11 cellular contexts compared by ENCODE assay signal in genomic region chr10:74947781-74948401, GRCh38.
DNase-seq lines count a peak whose midpoint lies in the region; TF ChIP-seq lines count a peak whose summit lies in the region.
"Had no signal": no experiment of that assay in that cellular context is flagged by ENCODE, and none has a peak within 500 bp of the region (broad histone marks: within the 10 kb centered on the region; RNA-seq: fewer than 3 reads in every experiment).

No MANE protein-coding gene starts in this region.

- H4K8ac ChIP-seq in trophoblast cell (ENCODE audit: low read depth, low read length): no peak overlapping the region

- H3K4me1 ChIP-seq in trophoblast cell (ENCODE audit: control insufficient read depth in 1 of 2, insufficient read depth in 2 of 2, low read length in 2 of 2): peaks cover 2% of the 10 kb centered on the region in 2 experiments
- no peaks in the 10 kb centered on the region for H3K4me1 ChIP-seq in testis
- no peaks in the 10 kb centered on the region for H3K4me1 ChIP-seq in colonic mucosa

- TF ChIP-seq POLR2A in testis (IDR thresholded peaks at IDR 0.05): no peak

- H3K27ac ChIP-seq in trophoblast cell (ENCODE audit: low read depth, low read length) (no peak overlapping the region), testis (no peak overlapping the region), colonic mucosa (no peak overlapping the region)
- H3K27ac ChIP-seq: epithelial cell of prostate had no signal

- no peak overlapping the region for H3K4me3 Mint-ChIP-seq in activated T-cell treated with anti-CD3 and anti-CD28 coated beads, Interleukin-2, amount 50 U/mL, for 24 hours

- H3K36me3 ChIP-seq in trophoblast cell (ENCODE audit: control insufficient read depth in 1 of 2, insufficient read depth in 2 of 2, low read length in 2 of 2): no peaks in the 10 kb centered on the region
- no peaks in the 10 kb centered on the region for H3K36me3 ChIP-seq in testis (ENCODE audit: low read depth, missing control alignments)
- no peaks in the 10 kb centered on the region for H3K36me3 ChIP-seq in colonic mucosa

- DNase-seq in DMS 273 (lab: John Stamatoyannopoulos, UW; ENCODE audit: unreplicated experiment): peak; percentile 41
- no peak for DNase-seq in DMS 273 treated with DMSO at 0.1 percent for 48 hours (lab: John Stamatoyannopoulos, UW)
- DNase-seq in NCI-H146 treated with DMSO at 0.1 percent for 48 hours (lab: John Stamatoyannopoulos, UW; ENCODE audit: unreplicated experiment): peak; percentile 86
- DNase-seq in SHP77 treated with DMSO at 0.1 percent for 48 hours (lab: John Stamatoyannopoulos, UW): peak; percentile 43
- DNase-seq in trophoblast cell: no peak
- no peak for DNase-seq in activated T-cell treated with anti-CD3 and anti-CD28 coated beads, Interleukin-2, amount 50 U/mL, for 24 hours
- no peak for DNase-seq in testis
- DNase-seq in colonic mucosa: no peak
- DNase-seq: 8988T had no signal

- WGBS in trophoblast cell (ENCODE audit: extremely low coverage, insufficient coverage, insufficient read length): no CpG with 5 or more reads among the region's 1 CpG
- 95 to 100% methylated on average over 1 of the region's 1 CpG for WGBS in testis, 2 donors

- no peak overlapping the region for H3K18ac ChIP-seq in trophoblast cell (ENCODE audit: low read length)

- H3K23ac ChIP-seq in trophoblast cell (ENCODE audit: low read length): no peak overlapping the region

- intact Hi-C loops in testis (cut with DNase I; ENCODE audit: low total_unique reads): no loop called here
- intact Hi-C loops in colonic mucosa (cut with DNase I): no loop called here

- H3K27me3 ChIP-seq in trophoblast cell (ENCODE audit: insufficient read depth, low read length): no peaks in the 10 kb centered on the region
- no peaks in the 10 kb centered on the region for H3K27me3 ChIP-seq in testis
- H3K27me3 ChIP-seq in colonic mucosa: no peaks in the 10 kb centered on the region
- H3K27me3 ChIP-seq: body of pancreas had no signal

- TF ChIP-seq CTCF in testis (IDR thresholded peaks at IDR 0.05): no peak
- no peak for TF ChIP-seq CTCF in colonic mucosa (IDR thresholded peaks at IDR 0.05)

- no peak overlapping the region for H2BK120ac ChIP-seq in trophoblast cell (ENCODE audit: insufficient read depth, low read length, poor library complexity)

- H3K9ac ChIP-seq in trophoblast cell (ENCODE audit: low read length) (no peak overlapping the region), colonic mucosa (ENCODE audit: low read depth in 2 of 2, low read length in 2 of 2) (no peak overlapping the region)

- H3K9me3 ChIP-seq in trophoblast cell (ENCODE audit: insufficient read depth, low read depth, low read length) (no peaks in the 10 kb centered on the region), testis (no peaks in the 10 kb centered on the region), colonic mucosa (no peaks in the 10 kb centered on the region)
- H3K9me3 ChIP-seq: body of pancreas had no signal

- peak overlapping the region; percentile 54 for H4K12ac ChIP-seq in trophoblast cell (ENCODE audit: low read depth, low read length)

- no peaks in the 10 kb centered on the region for H3K79me2 ChIP-seq in trophoblast cell (ENCODE audit: control insufficient read depth, insufficient read depth, low read length, poor library complexity)

- no peaks in the 10 kb centered on the region for H3K27me3 Mint-ChIP-seq in activated T-cell treated with anti-CD3 and anti-CD28 coated beads, Interleukin-2, amount 50 U/mL, for 24 hours

- H3K4me2 ChIP-seq in trophoblast cell (ENCODE audit: low read length): no peak overlapping the region

- H3K36me3 Mint-ChIP-seq in activated T-cell treated with anti-CD3 and anti-CD28 coated beads, Interleukin-2, amount 50 U/mL, for 24 hours (ENCODE audit: low read depth): no peaks in the 10 kb centered on the region

- peaks cover 51% of the 10 kb centered on the region for H3K4me1 Mint-ChIP-seq in activated T-cell treated with anti-CD3 and anti-CD28 coated beads, Interleukin-2, amount 50 U/mL, for 24 hours (ENCODE audit: low read depth)

- H2BK12ac ChIP-seq in trophoblast cell (ENCODE audit: low read length): no peak overlapping the region

- no peak overlapping the region for H2AK5ac ChIP-seq in trophoblast cell (ENCODE audit: low read length)

- no peak overlapping the region for H2AFZ ChIP-seq in trophoblast cell (ENCODE audit: insufficient read depth, low read length, poor library complexity)

- H3K27ac Mint-ChIP-seq in activated T-cell treated with anti-CD3 and anti-CD28 coated beads, Interleukin-2, amount 50 U/mL, for 24 hours: no peak overlapping the region

- no peak overlapping the region for H4K91ac ChIP-seq in trophoblast cell (ENCODE audit: low read depth, low read length)

- no peak overlapping the region for H3K14ac ChIP-seq in trophoblast cell (ENCODE audit: low read length)

- H3K79me1 ChIP-seq in trophoblast cell (ENCODE audit: low read length): no peaks in the 10 kb centered on the region

- H3K9me3 Mint-ChIP-seq in activated T-cell treated with anti-CD3 and anti-CD28 coated beads, Interleukin-2, amount 50 U/mL, for 24 hours: peaks cover 2% of the 10 kb centered on the region

- no peak overlapping the region for H3K4me3 ChIP-seq in trophoblast cell (ENCODE audit: low read depth, low read length)
- no peak overlapping the region for H3K4me3 ChIP-seq in testis
- no peak overlapping the region for H3K4me3 ChIP-seq in colonic mucosa
- H3K4me3 ChIP-seq: body of pancreas had no signal

- H3K4ac ChIP-seq in trophoblast cell (ENCODE audit: low read depth, low read length): no peak overlapping the region

- H2BK5ac ChIP-seq in trophoblast cell (ENCODE audit: low read depth, low read length, poor library complexity): no peak overlapping the region

Comparison
In these comparisons a context has a peak if more than half of its experiments do, and no peak if none do; other contexts are left out.
1. DNase-seq: peak in DMS 273 (single experiment), NCI-H146 treated with DMSO at 0.1 percent for 48 hours (single experiment) and SHP77 treated with DMSO at 0.1 percent for 48 hours (single experiment); none in DMS 273 treated with DMSO at 0.1 percent for 48 hours (single experiment), trophoblast cell (0 of 2), activated T-cell treated with anti-CD3 and anti-CD28 coated beads, Interleukin-2, amount 50 U/mL, for 24 hours (single experiment), testis (single experiment) and colonic mucosa (single experiment).